Comparison of ENCODE assay signal across 1 cellular context in genomic region chr10:118501637-118502440, GRCh38.
TF ChIP-seq lines count a peak whose summit lies in the region.

No MANE protein-coding gene starts in this region.

TF ChIP-seq in K562, 482 proteins besides CTCF, POLR2A, EP300 and RAD21 (continued from another document and continues in another):
- no peak for TF ChIP-seq ZNF277 (CRISPR knock-in tag; IDR thresholded peaks at IDR 0.05; ENCODE audit: borderline replicate concordance)
- no peak for TF ChIP-seq MAZ (CRISPR knock-in tag; conservative IDR thresholded peaks at IDR 0.05 in 1 of 2, IDR thresholded peaks at IDR 0.05 in 1 of 2)
- TF ChIP-seq ZNF121 (CRISPR knock-in tag; conservative IDR thresholded peaks at IDR 0.05): no peak
- no peak for TF ChIP-seq THAP7 (CRISPR knock-in tag; IDR thresholded peaks at IDR 0.05)
- peak; percentile 46 for TF ChIP-seq MEIS2 (IDR thresholded peaks at IDR 0.05; ENCODE audit: partially characterized antibody)
- no peak for TF ChIP-seq GTF3C2 (IDR thresholded peaks at IDR 0.05; ENCODE audit: borderline replicate concordance, extremely low read depth, insufficient read length)
- no peak for TF ChIP-seq RREB1 (CRISPR knock-in tag; IDR thresholded peaks at IDR 0.05)
- no peak for TF ChIP-seq ZC3H11A (IDR thresholded peaks at IDR 0.05; ENCODE audit: low read depth, low read length)
- no peak for TF ChIP-seq STAT6 (CRISPR knock-in tag; IDR thresholded peaks at IDR 0.05)
- no peak for TF ChIP-seq ZEB2 (IDR thresholded peaks at IDR 0.05)
- no peak for TF ChIP-seq THRB (CRISPR knock-in tag; conservative IDR thresholded peaks at IDR 0.05)
- peak; percentile 46 for TF ChIP-seq MGA (IDR thresholded peaks at IDR 0.05)
- TF ChIP-seq ARID2 (IDR thresholded peaks at IDR 0.05): no peak
- no peak for TF ChIP-seq POLR2G (IDR thresholded peaks at IDR 0.05; ENCODE audit: low read depth, low read length)
- no peak for TF ChIP-seq CCNT2 (IDR thresholded peaks at IDR 0.05; ENCODE audit: borderline replicate concordance, extremely low read depth, insufficient read length, low read depth, low read length)
- TF ChIP-seq DLX4 (CRISPR knock-in tag; IDR thresholded peaks at IDR 0.05): no peak
- peak; percentile 56; the same call in 1 of the 2 replicates for TF ChIP-seq JUN (IDR thresholded peaks at IDR 0.05; ENCODE audit: borderline replicate concordance, low read depth, low read length)
- TF ChIP-seq JUN (CRISPR knock-in tag; IDR thresholded peaks at IDR 0.05; ENCODE audit: borderline replicate concordance): no peak
- peak; percentile 67 for TF ChIP-seq ATF3 (IDR thresholded peaks at IDR 0.05)
- no peak for TF ChIP-seq ATF3 (CRISPR knock-in tag; conservative IDR thresholded peaks at IDR 0.05)
- TF ChIP-seq KLF6 (CRISPR knock-in tag; IDR thresholded peaks at IDR 0.05; ENCODE audit: borderline replicate concordance): no peak
